In genomic region chr6:37432590-37432915, GRCh38 we compare ENCODE assay signal across 8 cellular contexts. TPM values are rescaled to one million over a fixed set of nuclear protein-coding genes. Genes with fewer than 3 reads are reported as not detected.
DNase-seq lines count a peak whose midpoint lies in the region; ATAC-seq, FAIRE-seq and TF ChIP-seq lines count a peak whose summit lies in the region.

No MANE protein-coding gene starts in this region.

- DNase-seq in naive thymus-derived CD4-positive, alpha-beta T cell, result no peak
- DNase-seq in DMS79 treated with DMSO at 0.1 percent for 48 hours (lab: John Stamatoyannopoulos, UW), result no peak
- no peak for DNase-seq in HTR-8/SVneo (ENCODE audit: insufficient read length, low spot score)
- no peak for DNase-seq in stimulated activated naive CD4-positive, alpha-beta T cell (lab: John Stamatoyannopoulos, UW)

- H3K36me3 ChIP-seq in KMS-11 (ENCODE audit: insufficient read depth), result no peaks in the 10 kb centered on the region
- peaks cover 6 to 24% (median 11%) of the 10 kb centered on the region in 3 experiments for H3K36me3 ChIP-seq in naive thymus-derived CD4-positive, alpha-beta T cell (ENCODE audit: control insufficient read depth in 2 of 3, insufficient read depth in 3 of 3, low read length in 3 of 3)

- peaks cover 20% of the 10 kb centered on the region for H3K4me1 Mint-ChIP-seq in dendritic cell treated with granulocyte-macrophage colony-stimulating factor and Interleukin-4, amounts not matched to agents 40 ng/mL and 50 ng/mL, for 4 days (ENCODE audit: low read depth)
- peaks cover 19 to 50% (median 42%) of the 10 kb centered on the region in 7 donors for H3K4me1 Mint-ChIP-seq in naive thymus-derived CD4-positive, alpha-beta T cell

- no peaks in the 10 kb centered on the region for H3K27me3 ChIP-seq in KMS-11 (ENCODE audit: insufficient read depth, low read depth)
- no peaks in the 10 kb centered on the region for H3K27me3 ChIP-seq in naive thymus-derived CD4-positive, alpha-beta T cell (ENCODE audit: control insufficient read depth in 2 of 2, insufficient read depth in 2 of 2, low read length in 2 of 2)

- POLR2A ChIA-PET in naive thymus-derived CD4-positive, alpha-beta T cell (lab: Charles Lee), result interaction anchor here (0.6 to 2.8 kb wide), 6 partner anchors 11 to 386 kb away, joined by 3 to 21 read pairs (median 4); no protein-coding TSS in a partner anchor

- peak overlapping the region; percentile 81 for H3K27ac Mint-ChIP-seq in dendritic cell treated with granulocyte-macrophage colony-stimulating factor and Interleukin-4, amounts not matched to agents 40 ng/mL and 50 ng/mL, for 4 days
- H3K27ac Mint-ChIP-seq in naive thymus-derived CD4-positive, alpha-beta T cell, result peak overlapping the region; percentile 92 to 97 (median 96)

- CTCF ChIA-PET in naive thymus-derived CD4-positive, alpha-beta T cell (lab: Charles Lee), result interaction anchor here (0.7 kb wide), 1 partner anchor 21 kb away, joined by 3 read pairs; no protein-coding TSS in a partner anchor

- FAIRE-seq in HTR-8/SVneo (lab: Jason Lieb, UNC), result no peak

- no peak for TF ChIP-seq CTCF in KMS-11 (conservative IDR thresholded peaks at IDR 0.05; ENCODE audit: low read depth, low read length)

- intact Hi-C loops in dendritic cell treated with granulocyte-macrophage colony-stimulating factor and Interleukin-4, amounts not matched to agents 40 ng/mL and 50 ng/mL, for 4 days (cut with micrococcal nuclease), result no loop called here
- intact Hi-C loops in naive thymus-derived CD4-positive, alpha-beta T cell (cut with micrococcal nuclease), result loop anchor here (2.0 to 10.0 kb wide), 7 partner anchors 50 to 558 kb away; partner anchors contain the start of genes MDGA1 (in 2 of the 2), PPIL1 (in 1 of the 2), TBC1D22B (in 1 of the 2) and TMEM217 (in 1 of the 2)

- H3K9me3 ChIP-seq in naive thymus-derived CD4-positive, alpha-beta T cell (ENCODE audit: control insufficient read depth in 2 of 3, low read length in 3 of 3), result no peaks in the 10 kb centered on the region

- ATAC-seq in GM18519 (IDR thresholded peaks at IDR 0.05; ENCODE audit: low FRiP score, unreplicated experiment) (peak; percentile 4), GM21723 (IDR thresholded peaks at IDR 0.05; ENCODE audit: unreplicated experiment) (no peak)
- no peak for ATAC-seq in naive thymus-derived CD4-positive, alpha-beta T cell

- H3K27ac ChIP-seq in KMS-11, result peak overlapping the region; percentile 80
- H3K27ac ChIP-seq in naive thymus-derived CD4-positive, alpha-beta T cell (ENCODE audit: low read depth, low read length), result peak overlapping the region; percentile 94

- peak overlapping the region; percentile 81; the same call in 1 of the 2 replicates for H3K9ac ChIP-seq in KMS-11

- peaks cover 29% of the 10 kb centered on the region for H3K4me1 ChIP-seq in KMS-11 (ENCODE audit: low read depth, poor library complexity, severe bottlenecking)
- H3K4me1 ChIP-seq in naive thymus-derived CD4-positive, alpha-beta T cell (ENCODE audit: control insufficient read depth in 2 of 2, insufficient read depth in 2 of 2, low read length in 2 of 2), result peaks cover 12 to 25% of the 10 kb centered on the region in 2 donors

- H4K20me1 ChIP-seq in KMS-11 (ENCODE audit: insufficient read depth), result no peaks in the 10 kb centered on the region

- peaks cover 9% of the 10 kb centered on the region for H3K27me3 Mint-ChIP-seq in dendritic cell treated with granulocyte-macrophage colony-stimulating factor and Interleukin-4, amounts not matched to agents 40 ng/mL and 50 ng/mL, for 4 days
- peaks cover 4 to 15% (median 9%) of the 10 kb centered on the region in 5 donors for H3K27me3 Mint-ChIP-seq in naive thymus-derived CD4-positive, alpha-beta T cell

- H3K9me3 Mint-ChIP-seq in dendritic cell treated with granulocyte-macrophage colony-stimulating factor and Interleukin-4, amounts not matched to agents 40 ng/mL and 50 ng/mL, for 4 days, result no peaks in the 10 kb centered on the region
- H3K9me3 Mint-ChIP-seq in naive thymus-derived CD4-positive, alpha-beta T cell, result peaks cover 0 to 16% (median 2%) of the 10 kb centered on the region in 11 donors

- H3K36me3 Mint-ChIP-seq in dendritic cell treated with granulocyte-macrophage colony-stimulating factor and Interleukin-4, amounts not matched to agents 40 ng/mL and 50 ng/mL, for 4 days (ENCODE audit: low read depth), result peaks cover 23% of the 10 kb centered on the region
- peaks cover 1 to 19% (median 14%) of the 10 kb centered on the region in 5 donors for H3K36me3 Mint-ChIP-seq in naive thymus-derived CD4-positive, alpha-beta T cell

- peak overlapping the region; percentile 87 for H3K4me2 ChIP-seq in KMS-11

- H3K79me2 ChIP-seq in KMS-11 (ENCODE audit: insufficient read depth, low read depth), result peaks cover 21% of the 10 kb centered on the region; the same call in 1 of the 2 replicates

- no peak overlapping the region for H3K4me3 ChIP-seq in KMS-11 (IDR thresholded peaks at IDR 0.05; ENCODE audit: insufficient read depth, low read depth, low read length)
- peak overlapping the region; percentile 64 for H3K4me3 ChIP-seq in naive thymus-derived CD4-positive, alpha-beta T cell (ENCODE audit: low read length)

- H3K4me3 Mint-ChIP-seq in dendritic cell treated with granulocyte-macrophage colony-stimulating factor and Interleukin-4, amounts not matched to agents 40 ng/mL and 50 ng/mL, for 4 days, result peak overlapping the region; percentile 86
- H3K4me3 Mint-ChIP-seq in naive thymus-derived CD4-positive, alpha-beta T cell, result peak overlapping the region; percentile 83 to 96 (median 94)

- peak overlapping the region; percentile 93 for H2AFZ ChIP-seq in KMS-11 (ENCODE audit: low read depth)

RNA-seq across cellular contexts. Expression of gene CMTR1, which starts 0.5 kb away (rescaled TPM):
- 10 to 100 TPM; 70.0 to 89.4 (median 71.8) TPM for total RNA-seq in naive thymus-derived CD4-positive, alpha-beta T cell
- 10 to 100 TPM; 21.1 to 34.2 TPM for polyA plus RNA-seq in naive thymus-derived CD4-positive, alpha-beta T cell
